ENCODE assay signal across 9 cellular contexts in genomic region chr9:128321343-128321742, GRCh38. TPM values are rescaled to one million over a fixed set of nuclear protein-coding genes. Genes with fewer than 3 reads are reported as not detected.
DNase-seq lines count a peak whose midpoint lies in the region; ATAC-seq, FAIRE-seq and TF ChIP-seq lines count a peak whose summit lies in the region.
"Had no signal": no experiment of that assay in that cellular context is flagged by ENCODE, and none has a peak within 500 bp of the region (broad histone marks: within the 10 kb centered on the region; RNA-seq: fewer than 3 reads in every experiment).

No MANE protein-coding gene starts in this region.

- TF ChIP-seq CTCF in liver (IDR thresholded peaks at IDR 0.05; ENCODE audit: low read depth, low read length, missing input control) (no peak), tibial artery (IDR thresholded peaks at IDR 0.05) (no peak)

- no peak for ATAC-seq in activated naive CD8-positive, alpha-beta T cell treated with anti-CD3 and anti-CD28 coated beads, Interleukin-2, amount 10 ng/mL, durations not matched to agents 7 days and 5 days (ENCODE audit: low read depth)
- ATAC-seq in GM18858 (IDR thresholded peaks at IDR 0.05; ENCODE audit: unreplicated experiment), result no peak

- H3K4me1 ChIP-seq in liver (ENCODE audit: control insufficient read depth in 4 of 4, insufficient read depth in 4 of 4, low read length in 3 of 4) (peaks cover 9 to 38% (median 31%) of the 10 kb centered on the region in 4 donors), tibial artery (peaks cover 0 to 36% (median 20%) of the 10 kb centered on the region in 4 donors)

- H3K9me3 Mint-ChIP-seq in activated naive CD4-positive, alpha-beta T cell treated with anti-CD3 and anti-CD28 coated beads, Interleukin-2, amount 10 ng/mL, durations not matched to agents 7 days and 5 days, result no peaks in the 10 kb centered on the region
- no peaks in the 10 kb centered on the region for H3K9me3 Mint-ChIP-seq in activated naive CD8-positive, alpha-beta T cell treated with anti-CD3 and anti-CD28 coated beads, Interleukin-2, amount 10 ng/mL, durations not matched to agents 7 days and 5 days

- DNase-seq in activated naive CD4-positive, alpha-beta T cell treated with anti-CD3 and anti-CD28 coated beads, Interleukin-2, amount 10 ng/mL, durations not matched to agents 7 days and 5 days, result no peak
- no peak for DNase-seq in activated naive CD4-positive, alpha-beta T cell (lab: John Stamatoyannopoulos, UW)
- DNase-seq in activated naive CD8-positive, alpha-beta T cell treated with anti-CD3 and anti-CD28 coated beads, Interleukin-2, amount 10 ng/mL, durations not matched to agents 7 days and 5 days, result no peak
- no peak for DNase-seq in tibial artery
- DNase-seq in H54 (ENCODE audit: insufficient read length, low spot score), result no peak
- no peak for DNase-seq in NCI-H146 (lab: John Stamatoyannopoulos, UW)
- DNase-seq: Right ventricle myocardium superior had no signal

- FAIRE-seq in H54 (lab: Jason Lieb, UNC), result no peak

- H3K27ac ChIP-seq in liver (ENCODE audit: low read depth in 1 of 2, low read length in 2 of 2) (no peak overlapping the region), tibial artery (no peak overlapping the region)

- H3K4me3 Mint-ChIP-seq in activated naive CD4-positive, alpha-beta T cell treated with anti-CD3 and anti-CD28 coated beads, Interleukin-2, amount 10 ng/mL, durations not matched to agents 7 days and 5 days, result peak overlapping the region; percentile 95
- H3K4me3 Mint-ChIP-seq in activated naive CD8-positive, alpha-beta T cell treated with anti-CD3 and anti-CD28 coated beads, Interleukin-2, amount 10 ng/mL, durations not matched to agents 7 days and 5 days, result peak overlapping the region; percentile 83

- H3K4me1 Mint-ChIP-seq in activated naive CD4-positive, alpha-beta T cell treated with anti-CD3 and anti-CD28 coated beads, Interleukin-2, amount 10 ng/mL, durations not matched to agents 7 days and 5 days, result peaks cover 22% of the 10 kb centered on the region
- H3K4me1 Mint-ChIP-seq in activated naive CD8-positive, alpha-beta T cell treated with anti-CD3 and anti-CD28 coated beads, Interleukin-2, amount 10 ng/mL, durations not matched to agents 7 days and 5 days, result peaks cover 14% of the 10 kb centered on the region

- POLR2A ChIA-PET in activated naive CD8-positive, alpha-beta T cell treated with anti-CD3 and anti-CD28 coated beads, Interleukin-2, amount 10 ng/mL, durations not matched to agents 7 days and 5 days (lab: Charles Lee), result interaction anchor here (1.1 to 1.5 kb wide), 2 partner anchors 8 to 21 kb away, joined by 3 to 6 read pairs; no protein-coding TSS in a partner anchor

- H3K9me3 ChIP-seq in liver (ENCODE audit: control insufficient read depth in 4 of 4, low read length in 3 of 4) (no peaks in the 10 kb centered on the region), tibial artery (no peaks in the 10 kb centered on the region)

- H3K4me3 ChIP-seq in liver (ENCODE audit: low read depth in 1 of 3, low read length in 3 of 3) (peak overlapping the region; percentile 69 to 89 (median 75)), tibial artery (peak overlapping the region; percentile 83 to 91)

- no peaks in the 10 kb centered on the region for H3K27me3 Mint-ChIP-seq in activated naive CD4-positive, alpha-beta T cell treated with anti-CD3 and anti-CD28 coated beads, Interleukin-2, amount 10 ng/mL, durations not matched to agents 7 days and 5 days
- no peaks in the 10 kb centered on the region for H3K27me3 Mint-ChIP-seq in activated naive CD8-positive, alpha-beta T cell treated with anti-CD3 and anti-CD28 coated beads, Interleukin-2, amount 10 ng/mL, durations not matched to agents 7 days and 5 days

- TF ChIP-seq RAD21 in liver (IDR thresholded peaks at IDR 0.05), result no peak

- CTCF ChIA-PET in activated naive CD4-positive, alpha-beta T cell treated with anti-CD3 and anti-CD28 coated beads, Interleukin-2, amount 10 ng/mL, durations not matched to agents 7 days and 5 days (lab: Charles Lee), result interaction anchor here (0.6 to 1.5 kb wide), 2 partner anchors 20 to 335 kb away, joined by 3 to 5 read pairs; no protein-coding TSS in a partner anchor

- intact Hi-C loops in tibial artery (cut with DNase I; ENCODE audit: low total_unique reads), result no loop called here

- no peak overlapping the region for H3K27ac Mint-ChIP-seq in activated naive CD4-positive, alpha-beta T cell treated with anti-CD3 and anti-CD28 coated beads, Interleukin-2, amount 10 ng/mL, durations not matched to agents 7 days and 5 days
- no peak overlapping the region for H3K27ac Mint-ChIP-seq in activated naive CD8-positive, alpha-beta T cell treated with anti-CD3 and anti-CD28 coated beads, Interleukin-2, amount 10 ng/mL, durations not matched to agents 7 days and 5 days

- TF ChIP-seq POLR2A in H54 (IDR thresholded peaks at IDR 0.05; ENCODE audit: low read depth, low read length), result no peak

- H3K36me3 ChIP-seq in liver (ENCODE audit: control insufficient read depth in 4 of 4, insufficient read depth in 3 of 4, low read depth in 1 of 4, low read length in 3 of 4), result peaks cover 0 to 27% (median 7%) of the 10 kb centered on the region in 4 donors
- H3K36me3 ChIP-seq in tibial artery, result peaks cover 18 to 60% (median 25%) of the 10 kb centered on the region in 3 donors

- no peak overlapping the region for H3K9ac ChIP-seq in liver (ENCODE audit: low read depth in 1 of 2, low read length in 2 of 2)

- 85% methylated on average over 7 of the region's 7 CpGs for WGBS in liver

- H3K36me3 Mint-ChIP-seq in activated naive CD4-positive, alpha-beta T cell treated with anti-CD3 and anti-CD28 coated beads, Interleukin-2, amount 10 ng/mL, durations not matched to agents 7 days and 5 days, result peaks cover 3% of the 10 kb centered on the region
- no peaks in the 10 kb centered on the region for H3K36me3 Mint-ChIP-seq in activated naive CD8-positive, alpha-beta T cell treated with anti-CD3 and anti-CD28 coated beads, Interleukin-2, amount 10 ng/mL, durations not matched to agents 7 days and 5 days

- H3K27me3 ChIP-seq in liver (ENCODE audit: control insufficient read depth in 4 of 4, insufficient read depth in 4 of 4, low read length in 3 of 4), result no peaks in the 10 kb centered on the region
- no peaks in the 10 kb centered on the region for H3K27me3 ChIP-seq in tibial artery

TF ChIP-seq in liver, 16 proteins besides CTCF, POLR2A, EP300 and RAD21:
- TF ChIP-seq HNF4G (IDR thresholded peaks at IDR 0.05) (no peak), TAF1 (conservative IDR thresholded peaks at IDR 0.05) (no peak), ZBTB33 (IDR thresholded peaks at IDR 0.05) (no peak)
- TF ChIP-seq, protein P1, sequence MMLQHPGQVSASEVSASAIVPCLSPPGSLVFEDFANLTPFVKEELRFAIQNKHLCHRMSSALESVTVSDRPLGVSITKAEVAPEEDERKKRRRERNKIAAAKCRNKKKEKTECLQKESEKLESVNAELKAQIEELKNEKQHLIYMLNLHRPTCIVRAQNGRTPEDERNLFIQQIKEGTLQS (IDR thresholded peaks at IDR 0.05), result no peak
TF ChIP-seq in liver: peak in this region for 0.

RNA-seq across cellular contexts. Expression of gene TRUB2, which starts 0.9 kb away (rescaled TPM):
- total RNA-seq in activated naive CD8-positive, alpha-beta T cell treated with anti-CD3 and anti-CD28 coated beads, Interleukin-2, amount 10 ng/mL, durations not matched to agents 7 days and 5 days, result 10 to 100 TPM; 18.7 to 21.0 TPM
- total RNA-seq in liver, result 10 to 100 TPM; 12.7 to 13.3 TPM
- polyA plus RNA-seq in liver, result 10 to 100 TPM; 25.4 to 35.8 TPM

RNA-seq across cellular contexts. Expression of gene COQ4, which starts 1.3 kb away (rescaled TPM):
- total RNA-seq in activated naive CD8-positive, alpha-beta T cell treated with anti-CD3 and anti-CD28 coated beads, Interleukin-2, amount 10 ng/mL, durations not matched to agents 7 days and 5 days, result 10 to 100 TPM; 34.9 to 35.1 TPM
- total RNA-seq in liver, result 10 to 100 TPM; 12.8 to 31.4 TPM
- 10 to 100 TPM; 36.2 to 53.3 TPM for polyA plus RNA-seq in liver

RNA-seq across cellular contexts. Expression of gene SLC27A4, which starts 19.0 kb away (rescaled TPM):
- total RNA-seq in activated naive CD8-positive, alpha-beta T cell treated with anti-CD3 and anti-CD28 coated beads, Interleukin-2, amount 10 ng/mL, durations not matched to agents 7 days and 5 days, result 10 to 100 TPM; 13.6 to 13.9 TPM
- 10 to 100 TPM in 1 of 2 donors, 1 to 10 TPM in 1; 5.9 to 18.6 TPM for total RNA-seq in liver
- polyA plus RNA-seq in liver, result 10 to 100 TPM; 10.8 to 36.4 TPM

RNA-seq across cellular contexts. Expression of gene SWI5, which starts 45.3 kb away (rescaled TPM):
- 10 to 100 TPM; 12.3 to 14.3 TPM for total RNA-seq in activated naive CD8-positive, alpha-beta T cell treated with anti-CD3 and anti-CD28 coated beads, Interleukin-2, amount 10 ng/mL, durations not matched to agents 7 days and 5 days
- 10 to 100 TPM; 10.7 to 12.2 TPM for total RNA-seq in liver
- 10 to 100 TPM; 20.2 to 34.0 TPM for polyA plus RNA-seq in liver

RNA-seq across cellular contexts. Expression of gene GOLGA2, which starts 45.5 kb away (rescaled TPM):
- total RNA-seq in activated naive CD8-positive, alpha-beta T cell treated with anti-CD3 and anti-CD28 coated beads, Interleukin-2, amount 10 ng/mL, durations not matched to agents 7 days and 5 days, result 10 to 100 TPM; 72.6 to 72.7 TPM
- 10 to 100 TPM; 21.9 to 45.7 TPM for total RNA-seq in liver
- polyA plus RNA-seq in liver, result 10 to 100 TPM; 14.4 to 34.0 TPM
